Comparison of ENCODE assay signal across 9 cellular contexts in the genomic region with DNA sequence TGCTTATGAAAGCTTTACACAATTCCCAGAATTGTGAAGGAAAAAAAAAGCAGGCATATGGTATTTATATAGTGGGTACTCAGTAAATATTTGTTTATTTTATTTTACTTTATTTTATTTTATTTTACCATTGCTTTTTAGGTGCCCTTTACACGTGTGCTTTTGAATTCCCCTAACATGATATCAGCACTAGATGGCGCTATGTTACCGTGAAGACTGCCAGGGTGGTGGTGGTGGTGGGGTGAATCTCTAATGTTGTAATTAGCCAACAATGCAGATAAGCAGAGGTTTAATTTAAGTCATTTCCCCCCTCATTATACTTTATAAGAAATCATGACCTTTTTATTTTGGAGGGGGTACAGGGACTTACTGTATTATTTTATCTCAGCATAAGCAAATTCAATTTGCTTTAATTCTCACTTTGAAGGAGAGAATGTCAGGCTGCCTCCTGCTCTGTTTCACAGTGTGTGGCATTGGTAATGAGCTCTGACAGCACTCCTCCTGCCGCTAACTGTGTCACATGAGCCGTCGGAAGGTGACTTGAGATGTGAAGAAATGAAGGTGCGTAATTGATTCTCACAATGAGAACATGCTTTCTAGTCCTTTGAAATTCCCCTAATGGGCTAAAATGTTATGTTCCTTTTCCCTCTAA.
DNase-seq lines count a peak whose midpoint lies in the region; ATAC-seq, FAIRE-seq and TF ChIP-seq lines count a peak whose summit lies in the region.
"Had no signal": no experiment of that assay in that cellular context is flagged by ENCODE, and none has a peak within 500 bp of the region (broad histone marks: within the 10 kb centered on the region; RNA-seq: fewer than 3 reads in every experiment).

No MANE protein-coding gene starts in this region.

- H4K20me1 ChIP-seq in H1 (replicated peaks in 1 of 2; ENCODE audit: control insufficient read depth in 1 of 2, insufficient read depth in 2 of 2, low read length in 2 of 2) = no peaks in the 10 kb centered on the region

- no peak overlapping the region for H3K23ac ChIP-seq in H1 (ENCODE audit: insufficient read length)

- H2BK12ac ChIP-seq in H1 (ENCODE audit: low read depth, low read length) = no peak overlapping the region

- no peak overlapping the region for H2BK120ac ChIP-seq in H1 (replicated peaks; ENCODE audit: low read depth, low read length)

- no peak overlapping the region for H3K27ac Mint-ChIP-seq in CD8-positive, alpha-beta T cell
- no peak overlapping the region for H3K27ac Mint-ChIP-seq in T-cell
- H3K27ac Mint-ChIP-seq: T-helper 1 cell treated with Interleukin-12 subunit alpha and Interleukin-12 subunit beta and Interleukin-4 antibody, amounts not matched to agents 30 μg/mL and 1 μg/mL, for 36 hours had no signal

- CTCF ChIA-PET in CD8-positive, alpha-beta T cell (lab: Charles Lee) = interaction anchor here (0.8 kb wide), 1 partner anchor 9 kb away, joined by 3 read pairs; no protein-coding TSS in a partner anchor
- CTCF ChIA-PET in H1 (lab: Charles Lee; ENCODE audit: partially characterized antibody) (interaction anchor here (0.5 to 7.4 kb wide), 55 partner anchors 10 to 1355 kb away, joined by 3 to 61 read pairs (median 4); no protein-coding TSS in a partner anchor), T-cell (lab: Charles Lee) (interaction anchor here in 1 of 2 donors (0.7 kb wide), 1 partner anchor 1458 kb away, joined by 3 read pairs; no protein-coding TSS in a partner anchor)

- intact Hi-C loops in CD8-positive, alpha-beta T cell (cut with DNase I, micrococcal nuclease) = loop anchor here in 1 of 2 experiments (10.0 kb wide), 1 partner anchor 1566 kb away; no protein-coding TSS in a partner anchor
- intact Hi-C loops in mucosa of descending colon (cut with DNase I, micrococcal nuclease) = loop anchor here (5.0 to 10.0 kb wide), 2 partner anchors 766 to 773 kb away; no protein-coding TSS in a partner anchor

- no peak overlapping the region for H2AK5ac ChIP-seq in H1 (ENCODE audit: low read depth, low read length)

- H4K5ac ChIP-seq in H1 (ENCODE audit: insufficient read length, low read depth, low read length) = no peak overlapping the region

- no peak overlapping the region for H2BK15ac ChIP-seq in H1 (ENCODE audit: low read length)

- H3K4ac ChIP-seq in H1 (replicated peaks; ENCODE audit: insufficient read length, low read depth, low read length) = no peak overlapping the region

- H3K9ac ChIP-seq in H1 (replicated peaks in 1 of 4; ENCODE audit: extremely low read depth in 1 of 4, low read depth in 3 of 4, low read length in 3 of 4) = no peak overlapping the region

- H3K18ac ChIP-seq in H1 (ENCODE audit: extremely low read depth, low read length) = no peak overlapping the region

- no peak for TF ChIP-seq EP300 in H1 (IDR thresholded peaks at IDR 0.05; ENCODE audit: borderline replicate concordance in 1 of 2, low read depth in 2 of 2, low read length in 2 of 2)

- H3K27ac ChIP-seq in CD8-positive, alpha-beta T cell (ENCODE audit: low read depth, low read length) = no peak overlapping the region
- no peak overlapping the region for H3K27ac ChIP-seq in H1 (ENCODE audit: low read depth, low read length)

- peak overlapping the region; percentile 52; the same call in 1 of the 2 replicates for H2AFZ ChIP-seq in H1 (ENCODE audit: low read length)

- no peaks in the 10 kb centered on the region for H3K9me3 Mint-ChIP-seq in CD8-positive, alpha-beta T cell
- H3K9me3 Mint-ChIP-seq in T-cell = no peaks in the 10 kb centered on the region

- TF ChIP-seq POLR2A in H1 (IDR thresholded peaks at IDR 0.05; ENCODE audit: control extremely low read depth in 1 of 2, low read depth in 2 of 2, low read length in 2 of 2) = no peak

- TF ChIP-seq CTCF in CD8-positive, alpha-beta T cell (IDR thresholded peaks at IDR 0.05) = peak; percentile 24
- TF ChIP-seq CTCF in H1 (IDR thresholded peaks at IDR 0.05; ENCODE audit: control extremely low read depth in 1 of 3, insufficient read depth in 1 of 3, low read depth in 1 of 3, low read length in 3 of 3) = peak; percentile 46 to 79 (median 53)
- peak; percentile 36 for TF ChIP-seq CTCF in mucosa of descending colon (IDR thresholded peaks at IDR 0.05)

- H3K4me3 Mint-ChIP-seq in CD8-positive, alpha-beta T cell = no peak overlapping the region
- no peak overlapping the region for H3K4me3 Mint-ChIP-seq in T-cell
- H3K4me3 Mint-ChIP-seq: T-helper 1 cell treated with Interleukin-12 subunit alpha and Interleukin-12 subunit beta and Interleukin-4 antibody, amounts not matched to agents 30 μg/mL and 1 μg/mL, for 36 hours had no signal

- no peak overlapping the region for H3K4me3 ChIP-seq in CD8-positive, alpha-beta T cell (ENCODE audit: low read depth, low read length)
- H3K4me3 ChIP-seq in H1 (ENCODE audit: extremely low read depth in 1 of 4, insufficient read depth in 2 of 4, low read depth in 3 of 4, low read length in 4 of 4) = no peak overlapping the region
- no peak overlapping the region for H3K4me3 ChIP-seq in mucosa of descending colon

- no peaks in the 10 kb centered on the region for H3K36me3 Mint-ChIP-seq in CD8-positive, alpha-beta T cell
- H3K36me3 Mint-ChIP-seq in T-cell = no peaks in the 10 kb centered on the region

- WGBS in H1 (ENCODE audit: extremely low coverage in 1 of 2, insufficient coverage in 1 of 2, insufficient read length in 1 of 2, insufficient replicate concordance in 2 of 2, low coverage in 1 of 2, low lambda C conversion rate in 2 of 2, missing lambda C conversion rate in 1 of 2), 2 experiments = 17% methylated on average over 7 of the region's 7 CpGs; no CpG with 5 or more reads in 1 of the 2 experiments

- no peaks in the 10 kb centered on the region for H3K79me1 ChIP-seq in H1 (ENCODE audit: low read depth, low read length)

- H2BK20ac ChIP-seq in H1 (ENCODE audit: low read length) = no peak overlapping the region

- no peak overlapping the region for H4K8ac ChIP-seq in H1 (ENCODE audit: extremely low read depth, insufficient read depth, low read length)

- H3K27me3 Mint-ChIP-seq in CD8-positive, alpha-beta T cell (ENCODE audit: low read depth) = peaks cover 2% of the 10 kb centered on the region
- no peaks in the 10 kb centered on the region for H3K27me3 Mint-ChIP-seq in T-cell

- POLR2A ChIA-PET in CD8-positive, alpha-beta T cell (lab: Charles Lee) = no interaction called here
- POLR2A ChIA-PET in H1 (lab: Charles Lee; ENCODE audit: partially characterized antibody) (interaction anchor here (0.8 kb wide), 1 partner anchor 377 kb away, joined by 3 read pairs; no protein-coding TSS in a partner anchor), T-cell (lab: Charles Lee) (no interaction called here)

- H3K9me3 ChIP-seq in CD8-positive, alpha-beta T cell (ENCODE audit: low read length) = no peaks in the 10 kb centered on the region
- H3K9me3 ChIP-seq in H1 (ENCODE audit: insufficient read depth in 2 of 2, low read depth in 1 of 2, low read length in 1 of 2) (peaks cover 10 to 14% of the 10 kb centered on the region in 2 experiments; a peak in 3 of 4 replicates), mucosa of descending colon (no peaks in the 10 kb centered on the region)

- FAIRE-seq in RCC 7860 (lab: Jason Lieb, UNC) (peak; percentile 52), H1 (lab: Jason Lieb, UNC) (no peak)

- H3K4me1 Mint-ChIP-seq in CD8-positive, alpha-beta T cell (ENCODE audit: low read depth) = no peaks in the 10 kb centered on the region
- H3K4me1 Mint-ChIP-seq in T-cell = no peaks in the 10 kb centered on the region

- no peak overlapping the region for H2BK5ac ChIP-seq in H1 (ENCODE audit: low read depth, low read length)

- H3K56ac ChIP-seq in H1 (replicated peaks; ENCODE audit: insufficient read length, low read depth, low read length) = no peak overlapping the region

- H3K23me2 ChIP-seq in H1 (ENCODE audit: low read depth, low read length) = no peaks in the 10 kb centered on the region

- H3K4me2 ChIP-seq in H1 (ENCODE audit: insufficient read depth in 1 of 2, low read depth in 2 of 2, low read length in 2 of 2) = 0 out of 4 replicates have a peak overlapping the region, but pooled peaks of 1 of the 2 experiments have one; percentile 1

- DNase-seq in CD8-positive, alpha-beta T cell = no peak
- DNase-seq in RCC 7860 (ENCODE audit: low spot score) (peak; percentile 13), H1 (ENCODE audit: low read depth in 1 of 2, low spot score in 2 of 2) (peak in 1 of 2 experiments; percentile 56), mucosa of descending colon (peak in 1 of 3 donors; percentile 41), SHP77 treated with DMSO at 0.1 percent for 48 hours (lab: John Stamatoyannopoulos, UW) (no peak), T-cell (no peak)

- no peak overlapping the region for H3K14ac ChIP-seq in H1 (ENCODE audit: insufficient read length)

- ATAC-seq in CD8-positive, alpha-beta T cell = no peak
- ATAC-seq in GM18867 (IDR thresholded peaks at IDR 0.05; ENCODE audit: unreplicated experiment) = peak; percentile 78
- ATAC-seq in HG03521 (IDR thresholded peaks at IDR 0.05; ENCODE audit: unreplicated experiment) = peak; percentile 74
- peak; percentile 42 for ATAC-seq in mucosa of descending colon
- no peak for ATAC-seq in T-cell (replicated peaks in 1 of 4)

- no peaks in the 10 kb centered on the region for H3K36me3 ChIP-seq in CD8-positive, alpha-beta T cell (ENCODE audit: insufficient read depth, low read length)
- no peaks in the 10 kb centered on the region; a peak in 2 of 8 replicates for H3K36me3 ChIP-seq in H1 (ENCODE audit: control insufficient read depth in 2 of 4, insufficient read depth in 4 of 4, low read length in 3 of 4)
- H3K36me3 ChIP-seq in mucosa of descending colon (ENCODE audit: low read depth) = no peaks in the 10 kb centered on the region

- H3K79me2 ChIP-seq in H1 (ENCODE audit: control insufficient read depth in 1 of 2, insufficient read depth in 2 of 2, low read length in 2 of 2) = no peaks in the 10 kb centered on the region

- peak; percentile 96 to 97 for TF ChIP-seq RAD21 in H1 (IDR thresholded peaks at IDR 0.05 in 1 of 2, conservative IDR thresholded peaks at IDR 0.05 in 1 of 2; ENCODE audit: low read depth in 2 of 2, low read length in 2 of 2)

- H3K27me3 ChIP-seq in CD8-positive, alpha-beta T cell (ENCODE audit: insufficient read depth, low read length) = no peaks in the 10 kb centered on the region
- no peaks in the 10 kb centered on the region for H3K27me3 ChIP-seq in H1 (replicated peaks in 1 of 4; ENCODE audit: control insufficient read depth in 3 of 4, extremely low read depth in 1 of 4, insufficient read depth in 3 of 4, low read length in 3 of 4)

- H3K4me1 ChIP-seq in CD8-positive, alpha-beta T cell (ENCODE audit: insufficient read depth, low read length) = no peaks in the 10 kb centered on the region
- H3K4me1 ChIP-seq in H1 (replicated peaks in 1 of 4; ENCODE audit: control insufficient read depth in 3 of 4, insufficient read depth in 4 of 4, low read length in 3 of 4) (peaks cover 2 to 6% (median 3%) of the 10 kb centered on the region in 4 experiments; a peak in 4 of 7 replicates), mucosa of descending colon (ENCODE audit: low read depth) (no peaks in the 10 kb centered on the region)

- no peak overlapping the region for H4K91ac ChIP-seq in H1 (replicated peaks; ENCODE audit: insufficient read length, low read length)

TF ChIP-seq in H1, 55 proteins besides CTCF, POLR2A, EP300 and RAD21 (continues in another document):
- TF ChIP-seq, protein P1, sequence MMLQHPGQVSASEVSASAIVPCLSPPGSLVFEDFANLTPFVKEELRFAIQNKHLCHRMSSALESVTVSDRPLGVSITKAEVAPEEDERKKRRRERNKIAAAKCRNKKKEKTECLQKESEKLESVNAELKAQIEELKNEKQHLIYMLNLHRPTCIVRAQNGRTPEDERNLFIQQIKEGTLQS (IDR thresholded peaks at IDR 0.05; ENCODE audit: insufficient read depth, low read depth, low read length) = no peak

Comparison
In these comparisons a context has a peak if more than half of its experiments do, and no peak if none do; other contexts are left out.
1. ATAC-seq: peak in GM18867 (single experiment), HG03521 (single experiment) and mucosa of descending colon (single experiment); none in CD8-positive, alpha-beta T cell (single experiment) and T-cell (0 of 4).
2. Peak in every context shown above with its lines, with median percentiles within 50 percentile points of each other: CTCF ChIP-seq.